In genomic region chr5:151550146-151550545, GRCh38 we compare ENCODE assay signal across 35 cellular contexts. TPM values are rescaled to one million over a fixed set of nuclear protein-coding genes. Genes with fewer than 3 reads are reported as not detected.
"Had no signal": no experiment of that assay in that cellular context is flagged by ENCODE, and none has a peak within 500 bp of the region (broad histone marks: within the 10 kb centered on the region; RNA-seq: fewer than 3 reads in every experiment).

No MANE protein-coding gene starts in this region.

- H3K4me3 ChIP-seq: ascending aorta, heart left ventricle, left lung, lower lobe of right lung, mucosa of descending colon, sigmoid colon had no signal

- H3K27ac ChIP-seq: ascending aorta, heart left ventricle, left lung, lower lobe of right lung, sigmoid colon, VCaP had no signal

- H3K9me3 Mint-ChIP-seq: activated naive CD4-positive, alpha-beta T cell treated with anti-CD3 and anti-CD28 coated beads for 36 hours; activated naive CD8-positive, alpha-beta T cell treated with anti-CD3 and anti-CD28 coated beads, Interleukin-2, amount 10 ng/mL, durations not matched to agents 7 days and 5 days; activated T-helper 1 cell treated with anti-CD3 and anti-CD28 coated beads, Interleukin-12 subunit alpha, Interleukin-12 subunit beta, Interleukin-2, Interleukin-4 antibody, amounts not matched to agents 30 ng/mL and 10 ng/mL and 1 ng/mL, durations not matched to agents 14 hours and 24 hours and 36 hours; brain; effector memory CD8-positive, alpha-beta T cell; natural killer cell treated with Interleukin-12 subunit alpha and Interleukin-12 subunit beta and Interleukin-15 and Interleukin-18, amount 100 ng/mL, for 72 hours; stimulated activated memory B cell treated with anti-CD40 and anti-IgM and Interleukin-4, amounts not matched to agents 10 μg/mL and 1 μg/mL and 100 μg/mL, for 72 hours; stimulated activated naive CD8-positive, alpha-beta T cell treated with anti-CD3 and anti-CD28 coated beads, Interleukin-15, amount 100 ng/mL, for 72 hours; T-helper 1 cell treated with Interleukin-12 subunit alpha and Interleukin-12 subunit beta and Interleukin-4 antibody, amounts not matched to agents 30 μg/mL and 1 μg/mL, for 36 hours had no signal

- H3K27me3 ChIP-seq: ascending aorta, heart left ventricle, left lung, sigmoid colon had no signal

- H3K36me3 Mint-ChIP-seq: activated naive CD8-positive, alpha-beta T cell treated with anti-CD3 and anti-CD28 coated beads, Interleukin-2, amount 10 ng/mL, durations not matched to agents 7 days and 5 days; brain; immature natural killer cell; natural killer cell treated with Interleukin-12 subunit alpha and Interleukin-12 subunit beta and Interleukin-15 and Interleukin-18, amount 100 ng/mL, for 72 hours; stimulated activated memory B cell treated with anti-CD40 and anti-IgM and Interleukin-4, amounts not matched to agents 10 μg/mL and 1 μg/mL and 100 μg/mL, for 72 hours had no signal

- ATAC-seq: activated CD4-positive, CD25-positive, alpha-beta regulatory T cell treated with anti-CD3 and anti-CD28 coated beads, Interleukin-2, amount 50 U/mL, for 24 hours; effector memory CD8-positive, alpha-beta T cell; heart left ventricle; left lung; lower lobe of right lung; mucosa of descending colon; natural killer cell treated with Interleukin-12 subunit alpha and Interleukin-12 subunit beta and Interleukin-15 and Interleukin-18, amount 100 ng/mL, for 72 hours; stimulated activated memory B cell treated with anti-CD40 and anti-IgM and Interleukin-4, amounts not matched to agents 10 μg/mL and 1 μg/mL and 100 μg/mL, for 72 hours; stimulated activated naive CD8-positive, alpha-beta T cell treated with anti-CD3 and anti-CD28 coated beads, Interleukin-15, amount 100 ng/mL, for 72 hours had no signal

- H3K27me3 Mint-ChIP-seq: natural killer cell treated with Interleukin-12 subunit alpha and Interleukin-12 subunit beta and Interleukin-15 and Interleukin-18, amount 100 ng/mL, for 72 hours; stimulated activated memory B cell treated with anti-CD40 and anti-IgM and Interleukin-4, amounts not matched to agents 10 μg/mL and 1 μg/mL and 100 μg/mL, for 72 hours; stimulated activated naive CD8-positive, alpha-beta T cell treated with anti-CD3 and anti-CD28 coated beads, Interleukin-15, amount 100 ng/mL, for 72 hours had no signal

- H3K27ac Mint-ChIP-seq: activated naive CD4-positive, alpha-beta T cell treated with anti-CD3 and anti-CD28 coated beads for 36 hours; activated naive CD8-positive, alpha-beta T cell treated with anti-CD3 and anti-CD28 coated beads, Interleukin-2, amount 10 ng/mL, durations not matched to agents 7 days and 5 days; activated T-helper 1 cell treated with anti-CD3 and anti-CD28 coated beads, Interleukin-12 subunit alpha, Interleukin-12 subunit beta, Interleukin-2, Interleukin-4 antibody, amounts not matched to agents 30 ng/mL and 10 ng/mL and 1 ng/mL, durations not matched to agents 14 hours and 24 hours and 36 hours; brain; effector memory CD8-positive, alpha-beta T cell; immature natural killer cell; natural killer cell treated with Interleukin-12 subunit alpha and Interleukin-12 subunit beta and Interleukin-15 and Interleukin-18, amount 100 ng/mL, for 72 hours; stimulated activated memory B cell treated with anti-CD40 and anti-IgM and Interleukin-4, amounts not matched to agents 10 μg/mL and 1 μg/mL and 100 μg/mL, for 72 hours; stimulated activated naive CD8-positive, alpha-beta T cell treated with anti-CD3 and anti-CD28 coated beads, Interleukin-15, amount 100 ng/mL, for 72 hours; T-helper 1 cell treated with Interleukin-12 subunit alpha and Interleukin-12 subunit beta and Interleukin-4 antibody, amounts not matched to agents 30 μg/mL and 1 μg/mL, for 36 hours had no signal

- DNase-seq: activated CD4-positive, alpha-beta T cell treated with anti-CD3 and anti-CD28 coated beads for 48 hours; activated CD4-positive, alpha-beta T cell treated with anti-CD3 and anti-CD28 coated beads, Interleukin-2, amount 50 U/mL, for 48 hours; activated CD8-positive, alpha-beta memory T cell treated with anti-CD3 and anti-CD28 coated beads for 24 hours; activated effector memory CD4-positive, alpha-beta T cell treated with anti-CD3 and anti-CD28 coated beads, Interleukin-2, amount 50 U/mL, for 16 hours; activated naive CD4-positive, alpha-beta T cell treated with anti-CD3 and anti-CD28 coated beads for 36 hours; activated naive CD8-positive, alpha-beta T cell treated with anti-CD3 and anti-CD28 coated beads, Interleukin-2, amount 10 ng/mL, durations not matched to agents 7 days and 5 days; activated T-cell treated with anti-CD3 and anti-CD28 coated beads, Interleukin-2, amount 50 U/mL, for 1 hour; cortex of kidney; effector memory CD8-positive, alpha-beta T cell; foreskin fibroblast; heart left ventricle; hypothalamus; immature natural killer cell; kidney glomerular epithelial cell; left lung; lower lobe of right lung; mesendoderm; mucosa of descending colon; posterior cingulate gyrus; retina; sigmoid colon; small intestine; stimulated activated CD4-positive, alpha-beta T cell treated with anti-CD3 and anti-CD28 coated beads, Interleukin-1b, Interleukin-23, amount 100 ng/mL, for 48 hours; stimulated activated CD4-positive, alpha-beta T cell treated with anti-CD3 and anti-CD28 coated beads, Interleukin-4, amount 100 ng/mL, for 4 hours; stimulated activated CD8-positive, alpha-beta memory T cell treated with anti-CD3 and anti-CD28 coated beads, Interleukin-4, amount 100 ng/mL, for 48 hours; stimulated activated naive CD8-positive, alpha-beta T cell treated with anti-CD3 and anti-CD28 coated beads, Interleukin-15, amount 100 ng/mL, for 72 hours; T-helper 9 cell had no signal

- H3K36me3 ChIP-seq: ascending aorta, heart left ventricle, left lung, lower lobe of right lung, sigmoid colon had no signal

- H3K4me1 ChIP-seq: ascending aorta, heart left ventricle, left lung, lower lobe of right lung, sigmoid colon had no signal

- H3K9me3 ChIP-seq: ascending aorta, heart left ventricle, left lung, lower lobe of right lung, mucosa of descending colon, sigmoid colon had no signal

- H3K4me1 Mint-ChIP-seq: activated naive CD8-positive, alpha-beta T cell treated with anti-CD3 and anti-CD28 coated beads, Interleukin-2, amount 10 ng/mL, durations not matched to agents 7 days and 5 days; brain; immature natural killer cell; stimulated activated memory B cell treated with anti-CD40 and anti-IgM and Interleukin-4, amounts not matched to agents 10 μg/mL and 1 μg/mL and 100 μg/mL, for 72 hours; stimulated activated naive CD8-positive, alpha-beta T cell treated with anti-CD3 and anti-CD28 coated beads, Interleukin-15, amount 100 ng/mL, for 72 hours had no signal

- H3K4me3 Mint-ChIP-seq: activated naive CD4-positive, alpha-beta T cell treated with anti-CD3 and anti-CD28 coated beads for 36 hours; activated naive CD8-positive, alpha-beta T cell treated with anti-CD3 and anti-CD28 coated beads, Interleukin-2, amount 10 ng/mL, durations not matched to agents 7 days and 5 days; activated T-helper 1 cell treated with anti-CD3 and anti-CD28 coated beads, Interleukin-12 subunit alpha, Interleukin-12 subunit beta, Interleukin-2, Interleukin-4 antibody, amounts not matched to agents 30 ng/mL and 10 ng/mL and 1 ng/mL, durations not matched to agents 14 hours and 24 hours and 36 hours; brain; effector memory CD8-positive, alpha-beta T cell; immature natural killer cell; natural killer cell treated with Interleukin-12 subunit alpha and Interleukin-12 subunit beta and Interleukin-15 and Interleukin-18, amount 100 ng/mL, for 72 hours; stimulated activated memory B cell treated with anti-CD40 and anti-IgM and Interleukin-4, amounts not matched to agents 10 μg/mL and 1 μg/mL and 100 μg/mL, for 72 hours; stimulated activated naive CD8-positive, alpha-beta T cell treated with anti-CD3 and anti-CD28 coated beads, Interleukin-15, amount 100 ng/mL, for 72 hours; T-helper 1 cell treated with Interleukin-12 subunit alpha and Interleukin-12 subunit beta and Interleukin-4 antibody, amounts not matched to agents 30 μg/mL and 1 μg/mL, for 36 hours had no signal

RNA-seq across cellular contexts. Expression of gene FAT2, which starts 41.0 kb away (rescaled TPM):
- total RNA-seq: activated naive CD4-positive, alpha-beta T cell treated with anti-CD3 and anti-CD28 coated beads for 36 hours; activated naive CD8-positive, alpha-beta T cell treated with anti-CD3 and anti-CD28 coated beads, Interleukin-2, amount 10 ng/mL, durations not matched to agents 7 days and 5 days; activated T-helper 1 cell treated with anti-CD3 and anti-CD28 coated beads, Interleukin-12 subunit alpha, Interleukin-12 subunit beta, Interleukin-2, Interleukin-4 antibody, amounts not matched to agents 30 ng/mL and 10 ng/mL and 1 ng/mL, durations not matched to agents 14 hours and 24 hours and 36 hours; ascending aorta; mucosa of descending colon; natural killer cell treated with Interleukin-12 subunit alpha and Interleukin-12 subunit beta and Interleukin-15 and Interleukin-18, amount 100 ng/mL, for 72 hours; sigmoid colon had no signal
